8 cellular contexts compared by ENCODE assay signal in the genomic region with DNA sequence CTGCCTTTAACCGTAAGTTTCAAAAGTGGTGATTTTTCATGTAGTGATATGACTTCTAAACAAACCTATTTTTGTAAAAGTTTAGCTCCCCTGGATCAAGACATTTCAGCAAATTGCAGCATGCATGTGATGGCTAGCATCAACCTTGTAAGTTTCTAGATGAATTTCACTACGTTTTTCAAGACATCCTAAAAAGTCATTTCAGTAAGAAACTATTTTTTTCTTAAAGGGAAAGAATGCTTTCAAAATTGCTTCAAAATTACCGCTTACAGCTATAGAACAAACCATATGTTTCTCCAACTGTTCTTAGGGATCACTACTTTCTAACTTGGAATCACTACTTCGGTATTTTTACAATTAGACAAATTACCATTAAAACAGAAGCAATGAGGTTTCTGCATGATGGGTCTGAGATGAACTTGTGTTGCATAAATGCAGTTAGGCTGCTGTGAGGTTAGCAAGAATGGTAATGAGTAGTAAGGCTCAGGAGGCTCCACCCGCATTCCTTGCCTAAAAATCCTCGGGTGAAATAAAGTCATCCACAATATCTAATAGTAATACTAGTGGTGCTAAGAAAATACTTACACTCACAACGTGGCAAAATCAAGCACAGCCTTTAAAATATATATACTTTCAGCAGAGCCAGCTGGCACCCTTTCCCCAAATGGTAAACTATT. TPM values are rescaled to one million over a fixed set of nuclear protein-coding genes. Genes with fewer than 3 reads are reported as not detected.
A peak's percentile ranks its signal among the peaks of the same experiment; 100 is the strongest.
DNase-seq lines count a peak whose midpoint lies in the region; ATAC-seq and TF ChIP-seq lines count a peak whose summit lies in the region.

No MANE protein-coding gene starts in this region.

- no peak overlapping the region for H2AFZ ChIP-seq in neuron (ENCODE audit: low read depth, low read length)

- peaks cover 0 to 2% (median 0%) of the 10 kb centered on the region in 7 donors for H3K9me3 Mint-ChIP-seq in CD14-positive monocyte

- H3K4me1 ChIP-seq in Peyer's patch = peaks cover 0 to 18% (median 2%) of the 10 kb centered on the region in 4 donors
- H3K4me1 ChIP-seq in neuron (ENCODE audit: insufficient read depth, low read length) = peaks cover 11% of the 10 kb centered on the region

- POLR2A ChIA-PET in GM10248 (lab: Yijun Ruan, JAX) = no interaction called here

- H3K27ac ChIP-seq in Peyer's patch = peak overlapping the region; percentile 89 to 97 (median 95)

- H3K4me3 ChIP-seq in Peyer's patch = peak overlapping the region; percentile 67 to 83 (median 70)
- H3K4me3 ChIP-seq in epithelial cell of proximal tubule (ENCODE audit: low read depth, low read length) = peak overlapping the region; percentile 77
- H3K4me3 ChIP-seq in neuron (ENCODE audit: low read length) = peak overlapping the region; percentile 93

- no peaks in the 10 kb centered on the region for H3K36me3 Mint-ChIP-seq in CD14-positive monocyte

- ATAC-seq in GM19328 (IDR thresholded peaks at IDR 0.05; ENCODE audit: unreplicated experiment) (no peak), GM18505 (IDR thresholded peaks at IDR 0.05; ENCODE audit: unreplicated experiment) (no peak)

- CTCF ChIA-PET in GM10248 (lab: Yijun Ruan, JAX) = interaction anchor here (0.5 to 2.2 kb wide), 5 partner anchors 9 to 1360 kb away, joined by 3 to 7 read pairs (median 3); partner anchors contain the start of gene HABP4

- peaks cover 0 to 16% (median 0%) of the 10 kb centered on the region in 3 donors for H3K36me3 ChIP-seq in Peyer's patch
- peaks cover 6% of the 10 kb centered on the region for H3K36me3 ChIP-seq in neuron (ENCODE audit: insufficient read depth, low read length)

- intact Hi-C loops in CD14-positive monocyte (cut with micrococcal nuclease) = loop anchor here in 1 of 2 donors (10.0 kb wide), 1 partner anchor 89 kb away; the partner anchor contains the start of gene PRXL2C

- no peak for TF ChIP-seq POLR2A in Peyer's patch (IDR thresholded peaks at IDR 0.05)
- TF ChIP-seq POLR2A in GM18505 (IDR thresholded peaks at IDR 0.05; ENCODE audit: borderline replicate concordance, extremely low read depth, insufficient read depth, insufficient read length) = no peak

- peaks cover 14% of the 10 kb centered on the region for H3K4me1 Mint-ChIP-seq in CD14-positive monocyte

- no peak overlapping the region for H3K27ac Mint-ChIP-seq in CD14-positive monocyte

- peaks cover 30 to 47% (median 36%) of the 10 kb centered on the region in 3 donors for H3K27me3 Mint-ChIP-seq in CD14-positive monocyte (ENCODE audit: low read depth in 3 of 3)

- no peak for DNase-seq in CD14-positive monocyte (ENCODE audit: low spot score)
- DNase-seq in Peyer's patch = no peak
- DNase-seq in epithelial cell of proximal tubule (ENCODE audit: low read depth) = peak; percentile 22
- DNase-seq in SW480 (ENCODE audit: low spot score) = no peak
- DNase-seq in GM10248 (ENCODE audit: extremely low spot score) = no peak

- H3K4me3 Mint-ChIP-seq in CD14-positive monocyte = peak overlapping the region; percentile 82 to 92

- TF ChIP-seq CTCF in CD14-positive monocyte (IDR thresholded peaks at IDR 0.05) (no peak), Peyer's patch (IDR thresholded peaks at IDR 0.05) (no peak), epithelial cell of proximal tubule (conservative IDR thresholded peaks at IDR 0.05; ENCODE audit: low read depth, low read length) (no peak), GM10248 (IDR thresholded peaks at IDR 0.05; ENCODE audit: control extremely low read depth, extremely low read depth, low read depth, missing control alignments) (no peak)

- H3K27me3 ChIP-seq in Peyer's patch = no peaks in the 10 kb centered on the region
- H3K27me3 ChIP-seq in neuron (ENCODE audit: insufficient read depth, low read length) = no peaks in the 10 kb centered on the region

- H3K9me3 ChIP-seq in Peyer's patch (no peaks in the 10 kb centered on the region), neuron (ENCODE audit: low read length) (no peaks in the 10 kb centered on the region)

RNA-seq across cellular contexts. Expression of gene CDC14B, which starts 53.8 kb away (rescaled TPM):
- under 1 TPM; 0.44 to 0.47 TPM for polyA plus RNA-seq in CD14-positive monocyte
- 10 to 100 TPM; 23.9 to 36.6 (median 35.7) TPM for total RNA-seq in Peyer's patch
- 9.1 and 11.2 TPM in 2 replicates for total RNA-seq in epithelial cell of proximal tubule
